8 cellular contexts compared by ENCODE assay signal in the genomic region with DNA sequence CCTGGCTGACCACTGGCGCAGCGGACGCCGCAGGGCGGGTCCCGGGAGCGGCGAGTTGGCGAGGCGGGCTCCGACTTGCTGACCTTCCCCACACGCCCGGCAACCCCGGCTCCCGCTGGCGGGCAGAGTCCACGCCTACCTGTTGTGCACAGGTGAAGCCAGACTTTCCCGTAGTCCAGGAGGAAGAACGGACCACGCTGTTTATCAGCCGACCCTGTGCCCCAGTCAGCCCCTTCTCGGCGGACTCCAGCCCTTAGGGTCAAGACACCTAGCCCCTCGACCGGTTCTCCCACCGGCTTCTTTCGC. TPM values are rescaled to one million over a fixed set of nuclear protein-coding genes. Genes with fewer than 3 reads are reported as not detected.
DNase-seq lines count a peak whose midpoint lies in the region; ATAC-seq and TF ChIP-seq lines count a peak whose summit lies in the region.

No MANE protein-coding gene starts in this region.

- DNase-seq in Calu3 (peak; percentile 78), HK-2 (ENCODE audit: unreplicated experiment) (peak; percentile 78), WERI-Rb-1 (peak; percentile 61), erythroblast (lab: John Stamatoyannopoulos, UW) (peak; percentile 51 to 61), vagina (ENCODE audit: extremely low spot score in 2 of 2) (peak in 1 of 2 donors; percentile 88), GF-D8 (lab: John Stamatoyannopoulos, UW) (no peak)

- peak overlapping the region; percentile 98 for H3K27ac Mint-ChIP-seq in Calu3 (ENCODE audit: unreplicated experiment)

- TF ChIP-seq CTCF in Calu3 (IDR thresholded peaks at IDR 0.05; ENCODE audit: unreplicated experiment): no peak
- TF ChIP-seq CTCF in WERI-Rb-1 (IDR thresholded peaks at IDR 0.05; ENCODE audit: low read depth, low read length): no peak
- TF ChIP-seq CTCF in vagina (IDR thresholded peaks at IDR 0.05): no peak

- no TSS peak for BruUV-seq in Calu3 (replicated peaks; lab: Mats Ljungman, UMichigan)

- H3K27me3 ChIP-seq in WERI-Rb-1 (ENCODE audit: insufficient read depth, low read depth, severe bottlenecking) (no peaks in the 10 kb centered on the region), muscle layer of duodenum (ENCODE audit: low read depth, low read length) (no peaks in the 10 kb centered on the region), vagina (no peaks in the 10 kb centered on the region)

- H3K4me1 Mint-ChIP-seq in Calu3 (ENCODE audit: low read depth, unreplicated experiment): peaks cover 21% of the 10 kb centered on the region

- TF ChIP-seq POLR2A in erythroblast (IDR thresholded peaks at IDR 0.05; ENCODE audit: low read length) (no peak), vagina (IDR thresholded peaks at IDR 0.05) (no peak)

- H3K27me3 Mint-ChIP-seq in Calu3 (ENCODE audit: unreplicated experiment): no peaks in the 10 kb centered on the region

- CTCF ChIA-PET in Calu3 (lab: Charles Lee): interaction anchor here (0.9 kb wide), 1 partner anchor 29 kb away, joined by 5 read pairs; no protein-coding TSS in a partner anchor

- peak overlapping the region; percentile 40 for H3K27ac ChIP-seq in WERI-Rb-1
- H3K27ac ChIP-seq in muscle layer of duodenum (ENCODE audit: low read length): peak overlapping the region; percentile 95
- peak overlapping the region; percentile 82 for H3K27ac ChIP-seq in vagina

- peak overlapping the region; percentile 100 for H3K4me3 Mint-ChIP-seq in Calu3 (ENCODE audit: low read depth, unreplicated experiment)

- H3K9me3 ChIP-seq in WERI-Rb-1 (ENCODE audit: severe bottlenecking): no peaks in the 10 kb centered on the region
- no peaks in the 10 kb centered on the region for H3K9me3 ChIP-seq in muscle layer of duodenum (ENCODE audit: control insufficient read depth in 1 of 2, low read length in 2 of 2)
- H3K9me3 ChIP-seq in vagina: no peaks in the 10 kb centered on the region

- intact Hi-C loops in Calu3 (cut with micrococcal nuclease; ENCODE audit: unreplicated experiment) (no loop called here), vagina (cut with DNase I) (no loop called here)

- H3K9me3 Mint-ChIP-seq in Calu3 (ENCODE audit: low read depth, unreplicated experiment): no peaks in the 10 kb centered on the region

- no peaks in the 10 kb centered on the region for H3K36me3 ChIP-seq in WERI-Rb-1
- H3K36me3 ChIP-seq in muscle layer of duodenum (ENCODE audit: control insufficient read depth in 1 of 2, insufficient read depth in 2 of 2, low read length in 2 of 2): peaks cover 0 to 5% of the 10 kb centered on the region in 2 donors
- no peaks in the 10 kb centered on the region for H3K36me3 ChIP-seq in vagina

- H3K4me1 ChIP-seq in muscle layer of duodenum (ENCODE audit: control insufficient read depth in 1 of 2, insufficient read depth in 2 of 2, low read length in 2 of 2) (peaks cover 4 to 13% of the 10 kb centered on the region in 2 donors), vagina (peaks cover 28% of the 10 kb centered on the region)

- H3K36me3 Mint-ChIP-seq in Calu3 (ENCODE audit: insufficient read depth, unreplicated experiment): peaks cover 15% of the 10 kb centered on the region

- H3K4me3 ChIP-seq in WERI-Rb-1 (ENCODE audit: low read depth, low read length): peak overlapping the region; percentile 98
- H3K4me3 ChIP-seq in muscle layer of duodenum (ENCODE audit: low read depth in 1 of 2, low read length in 2 of 2): peak overlapping the region; percentile 90 to 99
- peak overlapping the region; percentile 78 to 82 for H3K4me3 ChIP-seq in vagina

- ATAC-seq in GM19455 (IDR thresholded peaks at IDR 0.05; ENCODE audit: unreplicated experiment): peak; percentile 23

RNA-seq across cellular contexts. Expression of gene HEATR5A, which starts 0.4 kb away (rescaled TPM):
- 28.9 and 31.3 TPM in 2 replicates for total RNA-seq in Calu3 (2022)
- total RNA-seq in vagina: 16.9 TPM

RNA-seq across cellular contexts. Expression of gene DTD2, which starts 37.3 kb away (rescaled TPM):
- total RNA-seq in Calu3 (2022): 12.2 and 13.9 TPM in 2 replicates
- total RNA-seq in vagina: 31.7 TPM

Comparison
In these comparisons a context has a peak if more than half of its experiments do, and no peak if none do; other contexts are left out.
1. H3K27ac ChIP-seq: peak in every context shown above with its lines; median percentile 95 in muscle layer of duodenum; 82 in vagina; 40 in WERI-Rb-1.